In genomic region chr10:35526775-35527174, GRCh38 we compare ENCODE assay signal across 1 cellular context.
TF ChIP-seq lines count a peak whose summit lies in the region.

No MANE protein-coding gene starts in this region.

TF ChIP-seq in GM23338, 12 proteins besides CTCF, POLR2A, EP300 and RAD21 (continued from another document):
- TF ChIP-seq REST (IDR thresholded peaks at IDR 0.05; ENCODE audit: unreplicated experiment), result no peak
- TF ChIP-seq STAT1 (IDR thresholded peaks at IDR 0.05; ENCODE audit: unreplicated experiment), result no peak
- TF ChIP-seq CREB1 (CRISPR knock-in tag; IDR thresholded peaks at IDR 0.05; ENCODE audit: low read depth), result no peak
- no peak for TF ChIP-seq JUNB (IDR thresholded peaks at IDR 0.05; ENCODE audit: unreplicated experiment)
- TF ChIP-seq EZH2phosphoT487 (IDR thresholded peaks at IDR 0.05; ENCODE audit: unreplicated experiment), result no peak
- no peak for TF ChIP-seq ETS1 (IDR thresholded peaks at IDR 0.05)
